ENCODE assay signal across 9 cellular contexts in genomic region chr2:145723872-145724271, GRCh38.
"Had no signal": no experiment of that assay in that cellular context is flagged by ENCODE, and none has a peak within 500 bp of the region (broad histone marks: within the 10 kb centered on the region; RNA-seq: fewer than 3 reads in every experiment).

No MANE protein-coding gene starts in this region.

- H3K36me3 ChIP-seq: neutrophil had no signal

- H3K27me3 ChIP-seq: neutrophil had no signal

- H3K27ac ChIP-seq: neutrophil had no signal

- ATAC-seq: left lobe of liver; stimulated activated memory B cell treated with anti-CD40 and anti-IgM and Interleukin-4, amounts not matched to agents 10 μg/mL and 1 μg/mL and 100 μg/mL, for 72 hours had no signal

- DNase-seq: activated CD4-positive, alpha-beta T cell treated with anti-CD3 and anti-CD28 coated beads, Interleukin-2, amount 50 U/mL, for 1 hour; activated CD8-positive, alpha-beta memory T cell treated with anti-CD3 and anti-CD28 coated beads for 24 hours; activated naive CD8-positive, alpha-beta T cell treated with anti-CD3 and anti-CD28 coated beads for 36 hours; effector memory CD4-positive, alpha-beta T cell; head of caudate nucleus; retina had no signal

- H3K9me3 ChIP-seq: neutrophil had no signal
